ENCODE assay signal across 35 cellular contexts in genomic region chr17:79705674-79706073, GRCh38. TPM values are rescaled to one million over a fixed set of nuclear protein-coding genes. Genes with fewer than 3 reads are reported as not detected.
"Had no signal": no experiment of that assay in that cellular context is flagged by ENCODE, and none has a peak within 500 bp of the region (broad histone marks: within the 10 kb centered on the region; RNA-seq: fewer than 3 reads in every experiment).

No MANE protein-coding gene starts in this region.

- H3K27ac Mint-ChIP-seq: T-cell had no signal

- H3K4me3 Mint-ChIP-seq: T-cell had no signal

- H3K27me3 Mint-ChIP-seq: T-cell had no signal

- H3K36me3 ChIP-seq: MG63, SJCRH30 had no signal

- H3K4me2 ChIP-seq: PC-9 had no signal

- H3K4me3 ChIP-seq: MG63, PC-9, SJCRH30, SK-N-MC had no signal

- H2AFZ ChIP-seq: PC-9 had no signal

- H3K36me3 Mint-ChIP-seq: T-cell had no signal

- H3K4me1 ChIP-seq: SJCRH30 had no signal

- H3K9me3 Mint-ChIP-seq: T-cell had no signal

- DNase-seq: Kasumi-1, MG63, NCI-H1048, NCI-H1092 treated with DMSO at 0.1 percent for 48 hours, NCI-H1105 treated with DMSO at 0.1 percent for 48 hours, NCI-H1417, NCI-H1436, NCI-H146, NCI-H1694, NCI-H187, NCI-H1930, NCI-H2029 treated with DMSO at 0.1 percent for 48 hours, NCI-H2081 treated with DMSO at 0.1 percent for 48 hours, NCI-H2107, NCI-H2171, NCI-H226, NCI-H446 treated with DMSO at 0.1 percent for 48 hours, NCI-H510A, NCI-H526, NCI-H69, NCI-H748 treated with DMSO at 0.1 percent for 48 hours, PC-9, SHP77, SIG-M5, SJCRH30, T-cell had no signal

- FAIRE-seq: RCC 7860 had no signal

- H3K27ac ChIP-seq: PC-9, RWPE1, SJCRH30, SK-N-MC had no signal

- H3K9me3 ChIP-seq: MG63, SJCRH30 had no signal

- ATAC-seq: Panc1, Right ventricle myocardium inferior, SK-N-SH treated with all-trans-retinoic acid at 6 μM for 48 hours, T-cell had no signal

RNA-seq across cellular contexts. Expression of gene ENPP7, which starts 25.1 kb away (rescaled TPM):
- total RNA-seq: M059J, PC-9, Right ventricle myocardium inferior, RPMI7951, SJCRH30, SK-MEL-5 had no signal
